ENCODE assay signal across 14 cellular contexts in genomic region chr1:206064501-206064900, GRCh38. TPM values are rescaled to one million over a fixed set of nuclear protein-coding genes. Genes with fewer than 3 reads are reported as not detected.
"Had no signal": no experiment of that assay in that cellular context is flagged by ENCODE, and none has a peak within 500 bp of the region (broad histone marks: within the 10 kb centered on the region; RNA-seq: fewer than 3 reads in every experiment).

No MANE protein-coding gene starts in this region.

RNA-seq across cellular contexts. Expression of gene RHEX, which starts 11.5 kb away (rescaled TPM):
- total RNA-seq: activated CD4-positive, alpha-beta memory T cell treated with anti-CD3 and anti-CD28 coated beads for 36 hours; activated CD4-positive, alpha-beta memory T cell treated with anti-CD3 and anti-CD28 coated beads, Interleukin-2, amount 10 ng/mL, durations not matched to agents 7 days and 5 days; activated CD4-positive, alpha-beta T cell treated with anti-CD3 and anti-CD28 coated beads for 36 hours; activated CD4-positive, alpha-beta T cell treated with anti-CD3 and anti-CD28 coated beads, Interleukin-2, amount 10 ng/mL, durations not matched to agents 24 days and 14 days; activated CD4-positive, alpha-beta T cell treated with anti-CD3 and anti-CD28 coated beads, Interleukin-2, amount 10 ng/mL, durations not matched to agents 7 days and 5 days; activated CD8-positive, alpha-beta memory T cell treated with anti-CD3 and anti-CD28 coated beads for 36 hours; activated CD8-positive, alpha-beta memory T cell treated with anti-CD3 and anti-CD28 coated beads, Interleukin-2, amount 10 ng/mL, durations not matched to agents 7 days and 5 days; activated CD8-positive, alpha-beta T cell treated with anti-CD3 and anti-CD28 coated beads for 36 hours; activated CD8-positive, alpha-beta T cell treated with anti-CD3 and anti-CD28 coated beads, Interleukin-2, amount 10 ng/mL, durations not matched to agents 7 days and 5 days; T-helper 1 cell treated with Interleukin-12 subunit alpha and Interleukin-12 subunit beta and Interleukin-4 antibody, amounts not matched to agents 30 ng/mL and 1 ng/mL, for 36 hours; T-helper 2 cell treated with Interferon-gamma antibody and Interleukin-4, amounts not matched to agents 100 ng/mL and 5 ng/mL, for 36 hours; WTC11 had no signal

RNA-seq across cellular contexts. Expression of gene CTSE, which starts 40.8 kb away (rescaled TPM):
- total RNA-seq: activated B cell treated with CpG ODN at 0.5 μM for 24 hours; activated CD4-positive, alpha-beta memory T cell treated with anti-CD3 and anti-CD28 coated beads for 36 hours; activated CD4-positive, alpha-beta memory T cell treated with anti-CD3 and anti-CD28 coated beads, Interleukin-2, amount 10 ng/mL, durations not matched to agents 7 days and 5 days; activated CD4-positive, alpha-beta T cell treated with anti-CD3 and anti-CD28 coated beads for 36 hours; activated CD4-positive, alpha-beta T cell treated with anti-CD3 and anti-CD28 coated beads, Interleukin-2, amount 10 ng/mL, durations not matched to agents 24 days and 14 days; activated CD4-positive, alpha-beta T cell treated with anti-CD3 and anti-CD28 coated beads, Interleukin-2, amount 10 ng/mL, durations not matched to agents 7 days and 5 days; activated CD8-positive, alpha-beta memory T cell treated with anti-CD3 and anti-CD28 coated beads for 36 hours; activated CD8-positive, alpha-beta memory T cell treated with anti-CD3 and anti-CD28 coated beads, Interleukin-2, amount 10 ng/mL, durations not matched to agents 7 days and 5 days; activated CD8-positive, alpha-beta T cell treated with anti-CD3 and anti-CD28 coated beads for 36 hours; activated CD8-positive, alpha-beta T cell treated with anti-CD3 and anti-CD28 coated beads, Interleukin-2, amount 10 ng/mL, durations not matched to agents 7 days and 5 days; T-helper 1 cell treated with Interleukin-12 subunit alpha and Interleukin-12 subunit beta and Interleukin-4 antibody, amounts not matched to agents 30 ng/mL and 1 ng/mL, for 36 hours; T-helper 17 cell; T-helper 2 cell treated with Interferon-gamma antibody and Interleukin-4, amounts not matched to agents 100 ng/mL and 5 ng/mL, for 36 hours had no signal

RNA-seq across cellular contexts. Expression of gene AVPR1B, which starts 52.7 kb away (rescaled TPM):
- total RNA-seq: activated B cell treated with CpG ODN at 0.5 μM for 24 hours; activated CD4-positive, alpha-beta memory T cell treated with anti-CD3 and anti-CD28 coated beads for 36 hours; activated CD4-positive, alpha-beta memory T cell treated with anti-CD3 and anti-CD28 coated beads, Interleukin-2, amount 10 ng/mL, durations not matched to agents 7 days and 5 days; activated CD4-positive, alpha-beta T cell treated with anti-CD3 and anti-CD28 coated beads for 36 hours; activated CD4-positive, alpha-beta T cell treated with anti-CD3 and anti-CD28 coated beads, Interleukin-2, amount 10 ng/mL, durations not matched to agents 24 days and 14 days; activated CD4-positive, alpha-beta T cell treated with anti-CD3 and anti-CD28 coated beads, Interleukin-2, amount 10 ng/mL, durations not matched to agents 7 days and 5 days; activated CD8-positive, alpha-beta memory T cell treated with anti-CD3 and anti-CD28 coated beads for 36 hours; activated CD8-positive, alpha-beta memory T cell treated with anti-CD3 and anti-CD28 coated beads, Interleukin-2, amount 10 ng/mL, durations not matched to agents 7 days and 5 days; activated CD8-positive, alpha-beta T cell treated with anti-CD3 and anti-CD28 coated beads for 36 hours; activated CD8-positive, alpha-beta T cell treated with anti-CD3 and anti-CD28 coated beads, Interleukin-2, amount 10 ng/mL, durations not matched to agents 7 days and 5 days; T-helper 1 cell treated with Interleukin-12 subunit alpha and Interleukin-12 subunit beta and Interleukin-4 antibody, amounts not matched to agents 30 ng/mL and 1 ng/mL, for 36 hours; T-helper 17 cell; T-helper 2 cell treated with Interferon-gamma antibody and Interleukin-4, amounts not matched to agents 100 ng/mL and 5 ng/mL, for 36 hours had no signal
